ENCODE assay signal across 8 cellular contexts in genomic region chr2:218399391-218400166, GRCh38. TPM values are rescaled to one million over a fixed set of nuclear protein-coding genes. Genes with fewer than 3 reads are reported as not detected.
DNase-seq lines count a peak whose midpoint lies in the region; ATAC-seq and TF ChIP-seq lines count a peak whose summit lies in the region.

Gene CTDSP1 (plus strand): TSS chr2:218399868. CDS start chr2:218400091, 223 bp downstream.

- H3K4me3 Mint-ChIP-seq in T-helper 2 cell treated with Interferon-gamma antibody and Interleukin-4, amounts not matched to agents 5 μg/mL and 100 μg/mL, for 36 hours, result peak within 1 kb of the TSS; percentile 96

- ATAC-seq in HG02885 (IDR thresholded peaks at IDR 0.05; ENCODE audit: poor library complexity, unreplicated experiment) (peak; percentile 45), right cardiac atrium (peak; percentile 65 to 71)

- H3K4me3 ChIP-seq in ascending aorta (peak within 1 kb of the TSS; percentile 79 to 99), right cardiac atrium (ENCODE audit: low read length) (peak within 1 kb of the TSS; percentile 92), rectal smooth muscle tissue (ENCODE audit: low read length) (peak within 1 kb of the TSS; percentile 95), vagina (peak within 1 kb of the TSS; percentile 79 to 90)

- TF ChIP-seq POLR2A in GM15510 (IDR thresholded peaks at IDR 0.05; ENCODE audit: borderline replicate concordance, extremely low read depth, insufficient read length), result peak; percentile 67
- TF ChIP-seq POLR2A in vagina (IDR thresholded peaks at IDR 0.05), result peak in 1 of 2 donors; percentile 62

- peak within 1 kb of the TSS; percentile 93 for H3K27ac Mint-ChIP-seq in T-helper 2 cell treated with Interferon-gamma antibody and Interleukin-4, amounts not matched to agents 5 μg/mL and 100 μg/mL, for 36 hours

- peak within 1 kb of the TSS; percentile 86 for H3K9ac ChIP-seq in rectal smooth muscle tissue (ENCODE audit: low read length)

- peaks cover 10 to 31% of the 10 kb centered on the region in 2 donors for H3K4me1 ChIP-seq in ascending aorta
- H3K4me1 ChIP-seq in right cardiac atrium (ENCODE audit: control insufficient read depth, insufficient read depth, low read length), result peaks cover 3% of the 10 kb centered on the region
- H3K4me1 ChIP-seq in rectal smooth muscle tissue (ENCODE audit: control insufficient read depth, insufficient read depth, low read length), result peaks cover 19% of the 10 kb centered on the region
- H3K4me1 ChIP-seq in vagina, result peaks cover 55% of the 10 kb centered on the region

- peak in 1 of 3 experiments; percentile 3 for TF ChIP-seq CTCF in ascending aorta (IDR thresholded peaks at IDR 0.05)
- TF ChIP-seq CTCF in vagina (IDR thresholded peaks at IDR 0.05), result no peak

- under 1% methylated on average over 76 of the region's 78 CpGs for WGBS in right cardiac atrium

- intact Hi-C loops in ascending aorta (cut with DNase I) (loop anchor here (2.0 kb wide), 2 partner anchors 113 to 171 kb away; no protein-coding TSS in a partner anchor), right cardiac atrium (cut with DNase I) (loop anchor here (5.0 to 10.0 kb wide), 2 partner anchors 105 to 107 kb away; partner anchors contain the start of gene TMBIM1 (in 4 of the 4)), vagina (cut with DNase I) (loop anchor here (5.0 to 10.0 kb wide), 3 partner anchors 107 to 245 kb away; partner anchors contain the start of genes CNOT9, TMBIM1 and USP37)

- H3K36me3 Mint-ChIP-seq in T-helper 2 cell treated with Interferon-gamma antibody and Interleukin-4, amounts not matched to agents 5 μg/mL and 100 μg/mL, for 36 hours (ENCODE audit: low read depth), result peaks cover 28% of the 10 kb centered on the region

- peaks cover 34% of the 10 kb centered on the region for H3K4me1 Mint-ChIP-seq in T-helper 2 cell treated with Interferon-gamma antibody and Interleukin-4, amounts not matched to agents 5 μg/mL and 100 μg/mL, for 36 hours (ENCODE audit: low read depth)

- H3K9me3 Mint-ChIP-seq in T-helper 2 cell treated with Interferon-gamma antibody and Interleukin-4, amounts not matched to agents 5 μg/mL and 100 μg/mL, for 36 hours, result no peaks in the 10 kb centered on the region

- DNase-seq in NCI-H1930 (lab: John Stamatoyannopoulos, UW), result peak; percentile 89 to 92
- DNase-seq in T-helper 2 cell treated with Interferon-gamma antibody and Interleukin-4, amounts not matched to agents 5 μg/mL and 100 μg/mL, for 36 hours (ENCODE audit: low spot score), result peak; percentile 94
- DNase-seq in ascending aorta (ENCODE audit: low spot score in 2 of 2), result peak; percentile 88 to 98
- DNase-seq in right cardiac atrium, result peak; percentile 98 to 99 (median 99)
- DNase-seq in vagina (ENCODE audit: extremely low spot score in 2 of 2), result peak in 1 of 2 donors; percentile 97

- H3K27ac ChIP-seq in ascending aorta (peak within 1 kb of the TSS; percentile 98), right cardiac atrium (ENCODE audit: low read length) (peak within 1 kb of the TSS; percentile 99), rectal smooth muscle tissue (ENCODE audit: low read depth, low read length) (peak within 1 kb of the TSS; percentile 100), vagina (peak within 1 kb of the TSS; percentile 99)

- no peaks in the 10 kb centered on the region for H3K27me3 ChIP-seq in ascending aorta
- H3K27me3 ChIP-seq in right cardiac atrium (ENCODE audit: control insufficient read depth, insufficient read depth), result no peaks in the 10 kb centered on the region
- H3K27me3 ChIP-seq in rectal smooth muscle tissue (ENCODE audit: control insufficient read depth, insufficient read depth, low read length), result no peaks in the 10 kb centered on the region
- no peaks in the 10 kb centered on the region for H3K27me3 ChIP-seq in vagina

- peaks cover 27 to 34% of the 10 kb centered on the region in 2 donors for H3K36me3 ChIP-seq in ascending aorta
- peaks cover 22% of the 10 kb centered on the region for H3K36me3 ChIP-seq in rectal smooth muscle tissue (ENCODE audit: control insufficient read depth, insufficient read depth, low read length)
- H3K36me3 ChIP-seq in vagina, result peaks cover 0 to 31% of the 10 kb centered on the region in 2 donors

- H3K9me3 ChIP-seq in ascending aorta (no peaks in the 10 kb centered on the region), right cardiac atrium (ENCODE audit: control insufficient read depth, low read length) (no peaks in the 10 kb centered on the region), vagina (no peaks in the 10 kb centered on the region)

- no peaks in the 10 kb centered on the region for H3K27me3 Mint-ChIP-seq in T-helper 2 cell treated with Interferon-gamma antibody and Interleukin-4, amounts not matched to agents 5 μg/mL and 100 μg/mL, for 36 hours (ENCODE audit: low read depth)

RNA-seq across cellular contexts. Expression of gene CTDSP1, which starts in this region (rescaled TPM):
- total RNA-seq in ascending aorta (144 TPM), right cardiac atrium (100 to 1,000 TPM in 3 of 4 donors, 10 to 100 TPM in 1; 99.9 to 118 (median 116) TPM), vagina (103 TPM)
- 85.9 TPM for polyA plus RNA-seq in right cardiac atrium
